ENCODE assay signal across 1 cellular context in genomic region chr22:37291559-37292298, GRCh38.
A peak's percentile ranks its signal among the peaks of the same experiment; 100 is the strongest.
TF ChIP-seq lines count a peak whose summit lies in the region.

No MANE protein-coding gene starts in this region.

TF ChIP-seq in K562, 482 proteins besides CTCF, POLR2A, EP300 and RAD21:
- TF ChIP-seq CGGBP1 (CRISPR knock-in tag; IDR thresholded peaks at IDR 0.05) (no peak), USF1 (CRISPR knock-in tag; IDR thresholded peaks at IDR 0.05) (peak; percentile 86), USF2 (CRISPR knock-in tag; IDR thresholded peaks at IDR 0.05) (peak; percentile 76), RAD51 (IDR thresholded peaks at IDR 0.05; ENCODE audit: borderline replicate concordance, low read depth) (peak; percentile 70)
